ENCODE assay signal across 14 cellular contexts in the genomic region with DNA sequence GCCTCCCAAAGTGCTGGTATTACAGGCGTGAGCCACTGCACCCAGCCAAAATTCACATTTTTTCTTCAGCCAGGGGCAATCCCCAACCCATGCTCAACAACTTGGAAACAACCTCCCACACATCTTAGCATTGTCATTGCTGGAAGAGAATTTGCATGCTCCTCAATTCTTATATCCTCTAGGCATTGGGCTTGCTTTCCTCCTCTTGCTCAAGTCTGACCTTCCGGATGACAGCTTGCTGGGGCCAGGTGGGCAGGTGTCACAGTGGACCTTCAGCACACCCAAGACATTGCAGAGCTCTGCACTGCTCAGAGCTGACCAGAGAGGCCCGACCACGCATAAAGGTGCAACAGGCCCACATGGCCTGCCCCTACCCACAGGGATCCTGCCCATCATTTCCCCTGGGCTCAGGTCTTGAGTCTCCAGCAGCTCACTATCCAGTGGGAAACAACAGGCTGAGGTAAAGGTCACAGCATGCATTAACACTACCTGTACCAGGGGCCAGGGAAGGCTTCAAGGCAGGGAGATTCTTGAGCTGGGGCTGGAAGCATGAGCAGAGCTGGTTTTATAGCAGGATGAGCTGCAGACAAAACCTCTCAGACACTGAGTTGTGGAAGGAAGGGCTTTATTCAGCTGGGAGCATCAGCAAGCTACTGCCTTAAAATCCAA. TPM values are rescaled to one million over a fixed set of nuclear protein-coding genes. Genes with fewer than 3 reads are reported as not detected.
DNase-seq lines count a peak whose midpoint lies in the region; ATAC-seq, FAIRE-seq and TF ChIP-seq lines count a peak whose summit lies in the region.
"Had no signal": no experiment of that assay in that cellular context is flagged by ENCODE, and none has a peak within 500 bp of the region (broad histone marks: within the 10 kb centered on the region; RNA-seq: fewer than 3 reads in every experiment).

No MANE protein-coding gene starts in this region.

- DNase-seq in GM13976 (ENCODE audit: low spot score) = peak; percentile 27
- no peak for DNase-seq in GM12878 (ENCODE audit: low read depth, low spot score)
- no peak for DNase-seq in T-helper 2 cell
- DNase-seq in DMS79 (lab: John Stamatoyannopoulos, UW) = no peak
- DNase-seq in glutamatergic neuron = no peak
- DNase-seq in gastrocnemius medialis = no peak
- DNase-seq: HFFc6; NCI-H1436 treated with DMSO at 0.1 percent for 48 hours; SK-N-SH; stimulated activated CD8-positive, alpha-beta memory T cell treated with anti-CD3 and anti-CD28 coated beads, Interleukin-4, amount 100 ng/mL, for 48 hours had no signal

- TF ChIP-seq POLR2A in GM12878 (IDR thresholded peaks at IDR 0.05; ENCODE audit: low read depth, low read length) (peak; percentile 26; the same call in 1 of the 2 replicates), gastrocnemius medialis (IDR thresholded peaks at IDR 0.05) (no peak)

- peak overlapping the region; percentile 73 for H3K4me2 ChIP-seq in GM12878 (ENCODE audit: control insufficient read depth, insufficient read depth)
- H3K4me2 ChIP-seq: SK-N-SH had no signal

- CTCF ChIA-PET in GM12878 (lab: Yijun Ruan, JAX) = interaction anchor here (1.3 to 25.5 kb wide), 4 partner anchors 11 to 37 kb away, joined by 4 to 788 read pairs (median 59); partner anchors contain the start of genes CDHR1 and GHITM

- 30% methylated on average over 4 of the region's 4 CpGs for WGBS in GM12878 (ENCODE audit: insufficient coverage, insufficient replicate concordance, low lambda C conversion rate, missing lambda C conversion rate)

- in situ Hi-C loops in GM13976 (cut with MboI; ENCODE audit: low sequenced_read_pairs, unreplicated experiment) (no loop called here), GM12878 (cut with MboI) (no loop called here), gastrocnemius medialis (cut with MboI; ENCODE audit: low sequenced_read_pairs in 4 of 4) (no loop called here)

- H3K27ac ChIP-seq in GM12878 (ENCODE audit: control insufficient read depth, insufficient read depth) = peak overlapping the region; percentile 54; the same call in 1 of the 2 replicates
- no peak overlapping the region for H3K27ac ChIP-seq in gastrocnemius medialis

- ATAC-seq in GM19468 (IDR thresholded peaks at IDR 0.05; ENCODE audit: extremely low read depth, unreplicated experiment) = peak; percentile 34
- ATAC-seq in HG02943 (IDR thresholded peaks at IDR 0.05; ENCODE audit: low read depth, unreplicated experiment) = peak; percentile 50
- ATAC-seq in GM12878 = peak; percentile 71
- ATAC-seq in gastrocnemius medialis = no peak

- H3K9me3 ChIP-seq in GM12878 (replicated peaks; ENCODE audit: control insufficient read depth, insufficient read depth, low read length) (no peaks in the 10 kb centered on the region), gastrocnemius medialis (no peaks in the 10 kb centered on the region)
- H3K9me3 ChIP-seq: SK-N-SH had no signal

- H2AFZ ChIP-seq in GM12878 (ENCODE audit: control insufficient read depth, low read depth, low read length) = no peak overlapping the region

- H3K4me1 ChIP-seq in GM12878 (ENCODE audit: control insufficient read depth, insufficient read depth, low read length) (peaks cover 24% of the 10 kb centered on the region), gastrocnemius medialis (no peaks in the 10 kb centered on the region)

- FAIRE-seq in GM12878 (lab: Jason Lieb, UNC) = no peak

- peaks cover 8% of the 10 kb centered on the region for H3K9me3 Mint-ChIP-seq in glutamatergic neuron (ENCODE audit: unreplicated experiment)
- H3K9me3 Mint-ChIP-seq: activated T-helper 1 cell treated with anti-CD3 and anti-CD28 coated beads, Interleukin-12 subunit alpha, Interleukin-12 subunit beta, Interleukin-2, Interleukin-4 antibody, amounts not matched to agents 30 ng/mL and 10 ng/mL and 1 ng/mL, durations not matched to agents 14 hours and 24 hours and 36 hours; HFFc6 had no signal

- TF ChIP-seq CTCF in GM13976 (IDR thresholded peaks at IDR 0.05; ENCODE audit: borderline replicate concordance, control extremely low read depth, extremely low read depth, insufficient read depth, missing control alignments) = no peak
- no peak for TF ChIP-seq CTCF in GM12878 (IDR thresholded peaks at IDR 0.05 in 2 of 3, conservative IDR thresholded peaks at IDR 0.05 in 1 of 3; ENCODE audit: control insufficient read depth in 2 of 3, extremely low read depth in 1 of 3, insufficient read depth in 1 of 3, low read depth in 3 of 3, low read length in 3 of 3)
- no peak for TF ChIP-seq CTCF in glutamatergic neuron (IDR thresholded peaks at IDR 0.05; ENCODE audit: partially characterized antibody, unreplicated experiment)
- TF ChIP-seq CTCF in gastrocnemius medialis (IDR thresholded peaks at IDR 0.05 in 4 of 5, conservative IDR thresholded peaks at IDR 0.05 in 1 of 5) = no peak

- BruUV-seq in GM12878 (replicated peaks; lab: Mats Ljungman, UMichigan) = no TSS peak

- H3K79me2 ChIP-seq in GM12878 (ENCODE audit: control insufficient read depth, insufficient read depth, low read length) = peaks cover 70% of the 10 kb centered on the region

- H3K36me3 Mint-ChIP-seq in glutamatergic neuron (ENCODE audit: unreplicated experiment) = peaks cover 4% of the 10 kb centered on the region

- peaks cover 2% of the 10 kb centered on the region for H3K27me3 Mint-ChIP-seq in glutamatergic neuron (ENCODE audit: unreplicated experiment)

- RAD21 ChIA-PET in GM12878 (lab: Charles Lee; ENCODE audit: unreplicated experiment) = interaction anchor here (0.6 to 4.2 kb wide), 4 partner anchors 11 to 40 kb away, joined by 3 to 31 read pairs (median 4); no protein-coding TSS in a partner anchor

- H3K4me3 Mint-ChIP-seq in glutamatergic neuron (ENCODE audit: unreplicated experiment) = no peak overlapping the region
- H3K4me3 Mint-ChIP-seq: activated T-helper 1 cell treated with anti-CD3 and anti-CD28 coated beads, Interleukin-12 subunit alpha, Interleukin-12 subunit beta, Interleukin-2, Interleukin-4 antibody, amounts not matched to agents 30 ng/mL and 10 ng/mL and 1 ng/mL, durations not matched to agents 14 hours and 24 hours and 36 hours; HFFc6 had no signal

- TF ChIP-seq RAD21 in GM12878 (IDR thresholded peaks at IDR 0.05; ENCODE audit: insufficient read depth, low read depth, low read length) = no peak

- no peaks in the 10 kb centered on the region; the same call in 1 of the 2 replicates for H4K20me1 ChIP-seq in GM12878 (ENCODE audit: control insufficient read depth, insufficient read depth)

- POLR2A ChIA-PET in GM12878 (lab: Charles Lee) = interaction anchor here (0.6 to 2.7 kb wide), 6 partner anchors 10 to 33 kb away, joined by 3 to 10 read pairs (median 6); no protein-coding TSS in a partner anchor

- H3K36me3 ChIP-seq in GM12878 (ENCODE audit: control insufficient read depth in 2 of 2, insufficient read depth in 2 of 2, low read length in 1 of 2) (peaks cover 7 to 9% of the 10 kb centered on the region in 2 experiments), gastrocnemius medialis (no peaks in the 10 kb centered on the region)

- H3K4me3 ChIP-seq in GM12878 (peak overlapping the region; percentile 81), gastrocnemius medialis (no peak overlapping the region)

- no peak overlapping the region for H3K9ac ChIP-seq in GM12878 (ENCODE audit: control insufficient read depth, insufficient read depth, low read length)
- H3K9ac ChIP-seq: SK-N-SH had no signal

- no peak overlapping the region for H3K27ac Mint-ChIP-seq in glutamatergic neuron (ENCODE audit: unreplicated experiment)
- H3K27ac Mint-ChIP-seq: activated T-helper 1 cell treated with anti-CD3 and anti-CD28 coated beads, Interleukin-12 subunit alpha, Interleukin-12 subunit beta, Interleukin-2, Interleukin-4 antibody, amounts not matched to agents 30 ng/mL and 10 ng/mL and 1 ng/mL, durations not matched to agents 14 hours and 24 hours and 36 hours; HFFc6 had no signal

- SMC1A ChIA-PET in GM12878 (lab: Charles Lee; ENCODE audit: uncharacterized antibody, unreplicated experiment) = interaction anchor here (0.8 to 8.3 kb wide), 7 partner anchors 8 to 41 kb away, joined by 3 to 70 read pairs (median 4); no protein-coding TSS in a partner anchor

- TF ChIP-seq EP300 in GM12878 (IDR thresholded peaks at IDR 0.05; ENCODE audit: borderline replicate concordance in 1 of 2, control insufficient read depth in 1 of 2, low read depth in 2 of 2, low read length in 2 of 2) = no peak

- no peaks in the 10 kb centered on the region for H3K4me1 Mint-ChIP-seq in glutamatergic neuron (ENCODE audit: low read depth, unreplicated experiment)

- H3K27me3 ChIP-seq in GM12878 (replicated peaks in 1 of 2; ENCODE audit: control insufficient read depth in 2 of 2, insufficient read depth in 2 of 2, low read length in 1 of 2) (no peaks in the 10 kb centered on the region), gastrocnemius medialis (peaks cover 3 to 9% (median 6%) of the 10 kb centered on the region in 3 donors)

- intact Hi-C loops in GM12878 (cut with micrococcal nuclease; ENCODE audit: unreplicated experiment) = no loop called here
- intact Hi-C loops in gastrocnemius medialis (cut with DNase I; ENCODE audit: low total_unique reads) = no loop called here

RNA-seq across cellular contexts. Expression of gene GPR15LG, which starts 6.8 kb away (rescaled TPM):
- not detected in 2 replicates for total RNA-seq in GM12878 (2013; cell fraction: nucleolus; rRNA removed)
- total RNA-seq in GM12878 (2014; rRNA removed) (1.2 and 2.0 TPM in 2 replicates), GM12878 (2014; rRNA removed; fragmentation: Illumina TruSeq; extraction: Trizol) (1.1 and 1.4 TPM in 2 replicates), GM12878 (2021) (1.3 and 1.5 TPM in 2 replicates), glutamatergic neuron (ENCODE audit: unreplicated experiment) (not detected), gastrocnemius medialis (under 1 TPM in 1 of 4 donors, not detected in 3; 0.92 TPM)
- 0.96 TPM for polyA plus RNA-seq in GM12878 (2011; ENCODE audit: low read depth)
- polyA plus RNA-seq in GM12878 (2011; rRNA removed) (5.9 and 12.2 TPM in 2 replicates), GM12878 (2014; fragmentation: Illumina TruSeq; extraction: Trizol) (0.73 and 1.7 TPM in 2 replicates), GM12878 (2014; fragmentation: Nextera tagmentation; extraction: Ambion mirVana) (1 to 10 TPM; 1.2 TPM), GM12878 (2014; rRNA removed) (0.80 and 1.5 TPM in 2 replicates), GM12878 (2016; fragmentation: Nextera tagmentation; extraction: Ambion mirVana) (1 to 10 TPM; 4.2 to 5.0 TPM)
- 13.3 and 14.9 TPM in 2 replicates for polyA plus RNA-seq in GM12878 (2011; cell fraction: cytosol; rRNA removed)
- 4.2 and 5.7 TPM in 2 replicates for polyA plus RNA-seq in GM12878 (2011; cell fraction: nucleus; rRNA removed)
- 0.58 and 0.80 TPM in 2 replicates for polyA plus RNA-seq in GM12878 (2012)
- polyA minus RNA-seq in GM12878 (2011; rRNA and poly(A)+ RNA removed) = 4.2 and 10.5 TPM in 2 replicates
- 2.9 and 5.5 TPM in 2 replicates for polyA minus RNA-seq in GM12878 (2011; cell fraction: cytosol; rRNA and poly(A)+ RNA removed)
- 2.2 and 3.6 TPM in 2 replicates for polyA minus RNA-seq in GM12878 (2011; cell fraction: nucleus; rRNA and poly(A)+ RNA removed)
- total RNA-seq: activated T-helper 1 cell treated with anti-CD3 and anti-CD28 coated beads, Interleukin-12 subunit alpha, Interleukin-12 subunit beta, Interleukin-2, Interleukin-4 antibody, amounts not matched to agents 30 ng/mL and 10 ng/mL and 1 ng/mL, durations not matched to agents 14 hours and 24 hours and 36 hours; HFFc6 had no signal
- polyA plus RNA-seq: SK-N-SH had no signal

RNA-seq across cellular contexts. Expression of gene GHITM, which starts 27.4 kb away (rescaled TPM):
- total RNA-seq in GM12878 (2013; cell fraction: nucleolus; rRNA removed) = 22.9 and 24.6 TPM in 2 replicates
- total RNA-seq in GM12878 (2014; rRNA removed) = 153 and 180 TPM in 2 replicates
- 153 and 157 TPM in 2 replicates for total RNA-seq in GM12878 (2014; rRNA removed; fragmentation: Illumina TruSeq; extraction: Trizol)
- total RNA-seq in GM12878 (2021) = 120 and 128 TPM in 2 replicates
- 92.5 TPM for polyA plus RNA-seq in GM12878 (2011; ENCODE audit: low read depth)
- polyA plus RNA-seq in GM12878 (2011; rRNA removed) = 257 and 294 TPM in 2 replicates
- polyA plus RNA-seq in GM12878 (2011; cell fraction: cytosol; rRNA removed) = 147 and 172 TPM in 2 replicates
- polyA plus RNA-seq in GM12878 (2011; cell fraction: nucleus; rRNA removed) = 69.2 and 70.0 TPM in 2 replicates
- 97.0 and 105 TPM in 2 replicates for polyA plus RNA-seq in GM12878 (2012)
- 147 and 190 TPM in 2 replicates for polyA plus RNA-seq in GM12878 (2014; fragmentation: Illumina TruSeq; extraction: Trizol)
- 100 to 1,000 TPM; 366 to 501 TPM for polyA plus RNA-seq in GM12878 (2014; fragmentation: Nextera tagmentation; extraction: Ambion mirVana)
- 146 and 162 TPM in 2 replicates for polyA plus RNA-seq in GM12878 (2014; rRNA removed)
- polyA plus RNA-seq in GM12878 (2016; fragmentation: Nextera tagmentation; extraction: Ambion mirVana) = 100 to 1,000 TPM; 295 to 299 TPM
- 132 and 140 TPM in 2 replicates for polyA minus RNA-seq in GM12878 (2011; rRNA and poly(A)+ RNA removed)
- 36.9 and 41.3 TPM in 2 replicates for polyA minus RNA-seq in GM12878 (2011; cell fraction: cytosol; rRNA and poly(A)+ RNA removed)
- polyA minus RNA-seq in GM12878 (2011; cell fraction: nucleus; rRNA and poly(A)+ RNA removed) = 14.1 and 21.1 TPM in 2 replicates
- total RNA-seq in glutamatergic neuron (ENCODE audit: unreplicated experiment) = 120 TPM
- total RNA-seq in gastrocnemius medialis = 100 to 1,000 TPM; 307 to 444 (median 358) TPM

RNA-seq across cellular contexts. Expression of gene CDHR1, which starts 27.6 kb away (rescaled TPM):
- total RNA-seq in GM12878 (2013; cell fraction: nucleolus; rRNA removed) = 0.20 and 0.40 TPM in 2 replicates
- 0.17 and 0.27 TPM in 2 replicates for total RNA-seq in GM12878 (2014; rRNA removed)
- 0.22 and 0.23 TPM in 2 replicates for total RNA-seq in GM12878 (2014; rRNA removed; fragmentation: Illumina TruSeq; extraction: Trizol)
- total RNA-seq in GM12878 (2021) = 0.41 and 0.82 TPM in 2 replicates
- 0.46 TPM for polyA plus RNA-seq in GM12878 (2011; ENCODE audit: low read depth)
- 2.3 and 3.0 TPM in 2 replicates for polyA plus RNA-seq in GM12878 (2011; rRNA removed)
- 2.1 and 2.9 TPM in 2 replicates for polyA plus RNA-seq in GM12878 (2011; cell fraction: cytosol; rRNA removed)
- 10.9 and 15.4 TPM in 2 replicates for polyA plus RNA-seq in GM12878 (2011; cell fraction: nucleus; rRNA removed)
- 0.42 and 0.81 TPM in 2 replicates for polyA plus RNA-seq in GM12878 (2012)
- polyA plus RNA-seq in GM12878 (2014; fragmentation: Illumina TruSeq; extraction: Trizol) = 0.48 and 0.71 TPM in 2 replicates
- polyA plus RNA-seq in GM12878 (2014; fragmentation: Nextera tagmentation; extraction: Ambion mirVana) = under 1 TPM; 0.20 to 0.24 TPM
- 0.52 and 0.58 TPM in 2 replicates for polyA plus RNA-seq in GM12878 (2014; rRNA removed)
- polyA plus RNA-seq in GM12878 (2016; fragmentation: Nextera tagmentation; extraction: Ambion mirVana) = under 1 TPM; 0.28 to 0.40 TPM
- polyA minus RNA-seq in GM12878 (2011; rRNA and poly(A)+ RNA removed) = 1.4 TPM in 2 replicates
- polyA minus RNA-seq in GM12878 (2011; cell fraction: cytosol; rRNA and poly(A)+ RNA removed) = 0.62 and 1.5 TPM in 2 replicates
- polyA minus RNA-seq in GM12878 (2011; cell fraction: nucleus; rRNA and poly(A)+ RNA removed) = 1.2 and 1.8 TPM in 2 replicates
- 6.1 TPM for total RNA-seq in glutamatergic neuron (ENCODE audit: unreplicated experiment)
- under 1 TPM in 1 of 4 donors, not detected in 3; 0.27 TPM for total RNA-seq in gastrocnemius medialis
- total RNA-seq: HFFc6 had no signal

RNA-seq across cellular contexts. Expression of gene LRIT2, which starts 58.6 kb away (rescaled TPM):
- not detected in 2 replicates for total RNA-seq in GM12878 (2013; cell fraction: nucleolus; rRNA removed)
- total RNA-seq in GM12878 (2014; rRNA removed) = not detected in 2 replicates
- total RNA-seq in GM12878 (2014; rRNA removed; fragmentation: Illumina TruSeq; extraction: Trizol) = not detected in 2 replicates
- total RNA-seq in GM12878 (2021) = not detected in 2 replicates
- not detected for polyA plus RNA-seq in GM12878 (2011; ENCODE audit: low read depth)
- polyA plus RNA-seq in GM12878 (2011; rRNA removed) = not detected in 2 replicates
- not detected in 2 replicates for polyA plus RNA-seq in GM12878 (2011; cell fraction: cytosol; rRNA removed)
- polyA plus RNA-seq in GM12878 (2011; cell fraction: nucleus; rRNA removed) = not detected in 2 replicates
- not detected in 2 replicates for polyA plus RNA-seq in GM12878 (2012)
- polyA plus RNA-seq in GM12878 (2014; fragmentation: Illumina TruSeq; extraction: Trizol) = not detected in 2 replicates
- not detected for polyA plus RNA-seq in GM12878 (2014; fragmentation: Nextera tagmentation; extraction: Ambion mirVana)
- polyA plus RNA-seq in GM12878 (2014; rRNA removed) = not detected in 2 replicates
- not detected for polyA plus RNA-seq in GM12878 (2016; fragmentation: Nextera tagmentation; extraction: Ambion mirVana)
- not detected in 2 replicates for polyA minus RNA-seq in GM12878 (2011; rRNA and poly(A)+ RNA removed)
- not detected in 2 replicates for polyA minus RNA-seq in GM12878 (2011; cell fraction: cytosol; rRNA and poly(A)+ RNA removed)
- not detected in 2 replicates for polyA minus RNA-seq in GM12878 (2011; cell fraction: nucleus; rRNA and poly(A)+ RNA removed)
- total RNA-seq in glutamatergic neuron (ENCODE audit: unreplicated experiment) = not detected
- not detected for total RNA-seq in gastrocnemius medialis
- total RNA-seq: activated T-helper 1 cell treated with anti-CD3 and anti-CD28 coated beads, Interleukin-12 subunit alpha, Interleukin-12 subunit beta, Interleukin-2, Interleukin-4 antibody, amounts not matched to agents 30 ng/mL and 10 ng/mL and 1 ng/mL, durations not matched to agents 14 hours and 24 hours and 36 hours; HFFc6; ureter had no signal
- polyA plus RNA-seq: SK-N-SH had no signal

Comparison
In these comparisons a context has a peak if more than half of its experiments do, and no peak if none do; other contexts are left out.
1. ATAC-seq: peak in GM19468 (single experiment), HG02943 (single experiment) and GM12878 (single experiment); none in gastrocnemius medialis (0 of 2).